Comparison of ENCODE assay signal across 8 cellular contexts in genomic region chr3:153927107-153927506, GRCh38.
DNase-seq lines count a peak whose midpoint lies in the region; ATAC-seq and TF ChIP-seq lines count a peak whose summit lies in the region.

No MANE protein-coding gene starts in this region.

- DNase-seq in AG08395 (ENCODE audit: low spot score) = peak; percentile 58
- peak; percentile 60 for DNase-seq in NCI-H69 (lab: John Stamatoyannopoulos, UW)
- peak; percentile 21 to 66 for DNase-seq in foreskin keratinocyte
- no peak for DNase-seq in NCI-H1930 (lab: John Stamatoyannopoulos, UW)
- no peak for DNase-seq in amniotic stem cell (lab: John Stamatoyannopoulos, UW)
- no peak for DNase-seq in vagina (ENCODE audit: extremely low spot score in 2 of 2)

- ATAC-seq in GM19467 (IDR thresholded peaks at IDR 0.05; ENCODE audit: unreplicated experiment) (peak; percentile 76), foreskin keratinocyte (peak; percentile 59), HG02970 (IDR thresholded peaks at IDR 0.05; ENCODE audit: low FRiP score, unreplicated experiment) (no peak)

- TF ChIP-seq POLR2A in vagina (IDR thresholded peaks at IDR 0.05) = no peak

- H3K27ac ChIP-seq in foreskin keratinocyte = no peak overlapping the region
- no peak overlapping the region for H3K27ac ChIP-seq in vagina

- no peak overlapping the region for H3K4me3 ChIP-seq in vagina

- TF ChIP-seq CTCF in foreskin keratinocyte (conservative IDR thresholded peaks at IDR 0.05) (peak; percentile 58), vagina (IDR thresholded peaks at IDR 0.05) (peak in 1 of 3 experiments; percentile 25)

- H3K9me3 ChIP-seq in vagina = no peaks in the 10 kb centered on the region

- H3K4me1 ChIP-seq in foreskin keratinocyte (no peaks in the 10 kb centered on the region), vagina (peaks cover 6% of the 10 kb centered on the region)

- H3K27me3 ChIP-seq in foreskin keratinocyte = no peaks in the 10 kb centered on the region
- H3K27me3 ChIP-seq in vagina = no peaks in the 10 kb centered on the region

- intact Hi-C loops in vagina (cut with DNase I) = no loop called here

- H3K36me3 ChIP-seq in vagina = no peaks in the 10 kb centered on the region

Comparison
In these comparisons a context has a peak if more than half of its experiments do, and no peak if none do; other contexts are left out.
1. DNase-seq: peak in AG08395 (single experiment), NCI-H69 (single experiment) and foreskin keratinocyte (2 of 2); none in NCI-H1930 (0 of 2), amniotic stem cell (single experiment) and vagina (0 of 2).